In genomic region chr2:109141727-109142283, GRCh38 we compare ENCODE assay signal across 22 cellular contexts.
DNase-seq lines count a peak whose midpoint lies in the region; ATAC-seq and TF ChIP-seq lines count a peak whose summit lies in the region.
"Had no signal": no experiment of that assay in that cellular context is flagged by ENCODE, and none has a peak within 500 bp of the region (broad histone marks: within the 10 kb centered on the region; RNA-seq: fewer than 3 reads in every experiment).

No MANE protein-coding gene starts in this region.

- H3K4me3 ChIP-seq in BLaER1: no peak overlapping the region
- H3K4me3 ChIP-seq in BLaER1 treated with 17β-estradiol and CSF1 and Interleukin-3, amounts not matched to agents 10 nM and 100 nM: no peak overlapping the region
- H3K4me3 ChIP-seq in Loucy (ENCODE audit: low read length, poor library complexity, severe bottlenecking): no peak overlapping the region
- H3K4me3 ChIP-seq: GM12878 had no signal

- no peak overlapping the region for H3K9ac ChIP-seq in BLaER1
- peak overlapping the region in 3 of 11 experiments; percentile 14 to 50 (median 28); a peak in 2 of 22 replicates for H3K9ac ChIP-seq in BLaER1 treated with 17β-estradiol and CSF1 and Interleukin-3, amounts not matched to agents 10 nM and 100 nM
- peak overlapping the region; percentile 16 for H3K9ac ChIP-seq in Loucy (ENCODE audit: low read depth, low read length, poor library complexity, severe bottlenecking)

- H3K4me2 ChIP-seq in BLaER1 (peak overlapping the region; percentile 74), Loucy (ENCODE audit: low read depth, low read length, poor library complexity, severe bottlenecking) (no peak overlapping the region)
- H3K4me2 ChIP-seq in BLaER1 treated with 17β-estradiol and CSF1 and Interleukin-3, amounts not matched to agents 10 nM and 100 nM: peak overlapping the region; percentile 45 to 96 (median 81)

- ATAC-seq in HG03095 (IDR thresholded peaks at IDR 0.05; ENCODE audit: unreplicated experiment): no peak
- no peak for ATAC-seq in GM18520 (IDR thresholded peaks at IDR 0.05; ENCODE audit: unreplicated experiment)
- ATAC-seq: GM12878 had no signal

- H3K9me3 ChIP-seq in BLaER1 (no peaks in the 10 kb centered on the region), Loucy (ENCODE audit: insufficient read depth, low read depth, low read length) (no peaks in the 10 kb centered on the region)
- peaks cover 0 to 5% (median 0%) of the 10 kb centered on the region in 11 experiments; a peak in 2 of 22 replicates for H3K9me3 ChIP-seq in BLaER1 treated with 17β-estradiol and CSF1 and Interleukin-3, amounts not matched to agents 10 nM and 100 nM (replicated peaks in 1 of 11)
- H3K9me3 ChIP-seq: BE2C had no signal

- H2AFZ ChIP-seq in Loucy (ENCODE audit: low read length): no peak overlapping the region

- peaks cover 88% of the 10 kb centered on the region for H3K4me1 ChIP-seq in BLaER1
- peaks cover 71 to 96% (median 90%) of the 10 kb centered on the region in 10 experiments for H3K4me1 ChIP-seq in BLaER1 treated with 17β-estradiol and CSF1 and Interleukin-3, amounts not matched to agents 10 nM and 100 nM
- peaks cover 88% of the 10 kb centered on the region for H3K4me1 ChIP-seq in Loucy (ENCODE audit: insufficient read depth, low read length, poor library complexity, severe bottlenecking)
- H3K4me1 ChIP-seq: BE2C had no signal

- H3K79me2 ChIP-seq in Loucy (ENCODE audit: insufficient read depth, low read length): peaks cover 78% of the 10 kb centered on the region

- H3K36me3 ChIP-seq in BLaER1 (0 out of 2 replicates have a peak, but pooled peaks cover 5% of the 10 kb centered on the region), Loucy (ENCODE audit: insufficient read depth, low read length) (no peaks in the 10 kb centered on the region)
- peaks cover 0 to 31% (median 6%) of the 10 kb centered on the region in 11 experiments; a peak in 9 of 22 replicates for H3K36me3 ChIP-seq in BLaER1 treated with 17β-estradiol and CSF1 and Interleukin-3, amounts not matched to agents 10 nM and 100 nM
- H3K36me3 ChIP-seq: BE2C had no signal

- H4K20me1 ChIP-seq in BLaER1 (peaks cover 79% of the 10 kb centered on the region), Loucy (ENCODE audit: insufficient read depth, low read length, poor library complexity, severe bottlenecking) (no peaks in the 10 kb centered on the region)
- H4K20me1 ChIP-seq in BLaER1 treated with 17β-estradiol and CSF1 and Interleukin-3, amounts not matched to agents 10 nM and 100 nM: peaks cover 87 to 99% (median 98%) of the 10 kb centered on the region in 11 experiments

- no peaks in the 10 kb centered on the region for H3K27me3 ChIP-seq in BLaER1
- no peaks in the 10 kb centered on the region for H3K27me3 ChIP-seq in BLaER1 treated with 17β-estradiol and CSF1 and Interleukin-3, amounts not matched to agents 10 nM and 100 nM
- H3K27me3 ChIP-seq in Loucy (ENCODE audit: insufficient read depth, low read length, poor library complexity, severe bottlenecking): no peaks in the 10 kb centered on the region

- no peak for DNase-seq in amygdala (lab: John Stamatoyannopoulos, UW)
- DNase-seq: 8988T; ACHN; BE2C; C1 segment of cervical spinal cord; CD4-positive, alpha-beta memory T cell; CD4-positive, CD25-positive, alpha-beta regulatory T cell; CD8-positive, alpha-beta memory T cell; COR-L47; DMS 273 treated with DMSO at 0.1 percent for 48 hours; DMS153; DMS53; DMS79; DND-41; EL; GDM1 had no signal

- H3K9me2 ChIP-seq in Loucy (replicated peaks; ENCODE audit: low read depth, low read length): no peaks in the 10 kb centered on the region

- TF ChIP-seq CTCF in Loucy (conservative IDR thresholded peaks at IDR 0.05; ENCODE audit: low read length): no peak

- no peaks in the 10 kb centered on the region for H3F3A ChIP-seq in Loucy (ENCODE audit: low read depth)

- 0 out of 2 replicates have a peak overlapping the region, but pooled peaks have one; percentile 15 for H3K27ac ChIP-seq in BLaER1
- H3K27ac ChIP-seq in BLaER1 treated with 17β-estradiol and CSF1 and Interleukin-3, amounts not matched to agents 10 nM and 100 nM: no peak overlapping the region
